In the genomic region with DNA sequence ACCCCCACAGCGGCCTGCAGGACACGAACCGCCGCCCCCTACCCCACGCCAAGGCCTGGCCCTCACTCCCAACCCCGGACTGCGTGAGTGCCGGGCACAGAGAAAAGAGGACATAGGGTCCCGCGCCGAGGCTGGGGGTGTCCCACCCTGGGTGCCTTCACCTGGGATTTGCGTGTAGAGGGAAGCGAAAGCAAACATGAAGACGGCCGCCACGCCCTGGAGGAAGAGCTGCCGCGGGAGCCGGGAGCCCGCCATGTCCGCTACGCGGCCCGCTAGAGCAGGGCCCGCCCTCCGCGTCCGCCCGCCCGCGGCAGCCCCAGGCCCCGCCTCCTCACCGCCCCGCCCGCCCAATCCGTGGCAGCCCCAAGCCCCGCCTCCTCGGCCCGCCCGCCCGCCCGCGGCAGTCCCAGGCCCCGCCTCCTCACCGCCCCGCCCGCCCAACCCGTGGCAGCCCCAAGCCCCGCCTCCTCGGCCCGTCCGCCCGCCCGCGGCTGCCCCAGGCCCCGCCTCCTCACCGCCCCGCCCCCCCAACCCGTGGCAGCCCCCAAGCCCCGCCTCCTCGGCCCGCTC, we compare ENCODE assay signal across 8 cellular contexts. TPM values are rescaled to one million over a fixed set of nuclear protein-coding genes. Genes with fewer than 3 reads are reported as not detected.
DNase-seq lines count a peak whose midpoint lies in the region; TF ChIP-seq lines count a peak whose summit lies in the region.

A gene with protein sequence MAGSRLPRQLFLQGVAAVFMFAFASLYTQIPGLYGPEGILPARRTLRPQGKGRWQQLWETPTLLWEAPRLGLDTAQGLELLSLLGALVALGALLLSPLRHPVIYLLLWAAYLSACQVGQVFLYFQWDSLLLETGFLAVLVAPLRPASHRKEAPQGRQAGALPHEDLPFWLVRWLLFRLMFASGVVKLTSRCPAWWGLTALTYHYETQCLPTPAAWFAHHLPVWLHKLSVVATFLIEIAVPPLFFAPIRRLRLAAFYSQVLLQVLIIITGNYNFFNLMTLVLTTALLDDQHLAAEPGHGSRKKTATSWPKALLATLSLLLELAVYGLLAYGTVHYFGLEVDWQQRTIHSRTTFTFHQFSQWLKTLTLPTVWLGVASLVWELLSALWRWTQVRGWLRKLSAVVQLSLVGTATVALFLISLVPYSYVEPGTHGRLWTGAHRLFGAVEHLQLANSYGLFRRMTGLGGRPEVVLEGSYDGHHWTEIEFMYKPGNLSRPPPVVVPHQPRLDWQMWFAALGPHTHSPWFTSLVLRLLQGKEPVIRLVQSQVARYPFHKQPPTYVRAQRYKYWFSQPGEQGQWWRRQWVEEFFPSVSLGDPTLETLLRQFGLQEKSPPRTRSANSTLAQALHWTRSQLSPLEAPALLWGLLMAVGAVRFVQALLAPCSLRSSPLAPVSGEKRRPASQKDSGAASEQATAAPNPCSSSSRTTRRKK (minus strand): TSS at position 282 of the 570 bp plus-strand sequence. CDS start 27 bp downstream, at position 255.

- TF ChIP-seq POLR2A in GM10847 (IDR thresholded peaks at IDR 0.05; ENCODE audit: extremely low read depth, insufficient read length): peak; percentile 64

- H3K4me3 ChIP-seq in ectodermal cell (ENCODE audit: insufficient read depth, low read depth, low read length) (peak within 1 kb of the TSS; percentile 95), mesodermal cell (ENCODE audit: extremely low read depth, insufficient read depth, low read length, poor library complexity, severe bottlenecking) (peak within 1 kb of the TSS; percentile 82)

- 0% methylated on average over 46 to 62 of the region's 62 CpGs for WGBS in ectodermal cell, 2 experiments
- 0 to 1% methylated on average over 19 to 24 of the region's 62 CpGs for WGBS in mesodermal cell (ENCODE audit: insufficient coverage in 2 of 2), 2 experiments

- no peak for TF ChIP-seq CTCF in HFFc6 (IDR thresholded peaks at IDR 0.05)

- H3K36me3 Mint-ChIP-seq in HFFc6 (ENCODE audit: low read depth): no peaks in the 10 kb centered on the region
- H3K36me3 Mint-ChIP-seq in activated CD4-positive, alpha-beta memory T cell treated with anti-CD3 and anti-CD28 coated beads, Interleukin-2, amount 10 ng/mL, durations not matched to agents 7 days and 5 days (ENCODE audit: low read depth): peaks cover 26% of the 10 kb centered on the region

- H3K9me3 Mint-ChIP-seq in HFFc6: no peaks in the 10 kb centered on the region
- no peaks in the 10 kb centered on the region for H3K9me3 Mint-ChIP-seq in activated CD4-positive, alpha-beta memory T cell treated with anti-CD3 and anti-CD28 coated beads, Interleukin-2, amount 10 ng/mL, durations not matched to agents 7 days and 5 days

- POLR2A ChIA-PET in activated CD4-positive, alpha-beta memory T cell treated with anti-CD3 and anti-CD28 coated beads, Interleukin-2, amount 10 ng/mL, durations not matched to agents 7 days and 5 days (lab: Charles Lee): interaction anchor here (0.6 to 7.7 kb wide), 24 partner anchors 9 to 263 kb away, joined by 3 to 321 read pairs (median 4); partner anchors contain the start of genes CHKB, HDAC10, KLHDC7B and SCO2

- H3K4me1 ChIP-seq in ectodermal cell (ENCODE audit: control insufficient read depth, insufficient read depth, low read length) (peaks cover 9% of the 10 kb centered on the region), mesodermal cell (ENCODE audit: control insufficient read depth, insufficient read depth, low read length, poor library complexity, severe bottlenecking) (peaks cover 13% of the 10 kb centered on the region)

- H3K4me1 Mint-ChIP-seq in HFFc6 (ENCODE audit: low read depth): peaks cover 12% of the 10 kb centered on the region
- peaks cover 32% of the 10 kb centered on the region for H3K4me1 Mint-ChIP-seq in activated CD4-positive, alpha-beta memory T cell treated with anti-CD3 and anti-CD28 coated beads, Interleukin-2, amount 10 ng/mL, durations not matched to agents 7 days and 5 days

- H3K4me3 Mint-ChIP-seq in HFFc6: peak within 1 kb of the TSS; percentile 95
- peak within 1 kb of the TSS; percentile 96 for H3K4me3 Mint-ChIP-seq in activated CD4-positive, alpha-beta memory T cell treated with anti-CD3 and anti-CD28 coated beads, Interleukin-2, amount 10 ng/mL, durations not matched to agents 7 days and 5 days

- CTCF ChIA-PET in activated CD4-positive, alpha-beta memory T cell treated with anti-CD3 and anti-CD28 coated beads, Interleukin-2, amount 10 ng/mL, durations not matched to agents 7 days and 5 days (lab: Charles Lee): interaction anchor here (0.6 to 4.3 kb wide), 12 partner anchors 9 to 231 kb away, joined by 3 to 102 read pairs (median 5); partner anchors contain the start of genes KLHDC7B, SCO2 and TYMP

- H3K27ac Mint-ChIP-seq in HFFc6: peak within 1 kb of the TSS; percentile 83
- H3K27ac Mint-ChIP-seq in activated CD4-positive, alpha-beta memory T cell treated with anti-CD3 and anti-CD28 coated beads, Interleukin-2, amount 10 ng/mL, durations not matched to agents 7 days and 5 days: peak within 1 kb of the TSS; percentile 95

- peak within 1 kb of the TSS; percentile 93 for H3K27ac ChIP-seq in ectodermal cell (ENCODE audit: insufficient read depth, low read depth, low read length, poor library complexity, severe bottlenecking)
- H3K27ac ChIP-seq in mesodermal cell (ENCODE audit: low read depth, low read length, severe bottlenecking): peak within 1 kb of the TSS; percentile 94

- H3K36me3 ChIP-seq in ectodermal cell (ENCODE audit: control insufficient read depth, insufficient read depth, low read length) (peaks cover 4% of the 10 kb centered on the region), mesodermal cell (ENCODE audit: control insufficient read depth, insufficient read depth, low read length) (peaks cover 32% of the 10 kb centered on the region)

- peak; percentile 72 for DNase-seq in HFFc6
- peak; percentile 59 for DNase-seq in NCI-H1694 treated with DMSO at 0.1 percent for 48 hours (lab: John Stamatoyannopoulos, UW)
- peak; percentile 95 for DNase-seq in activated CD4-positive, alpha-beta memory T cell treated with anti-CD3 and anti-CD28 coated beads, Interleukin-2, amount 10 ng/mL, durations not matched to agents 7 days and 5 days
- DNase-seq in stimulated activated CD8-positive, alpha-beta memory T cell treated with anti-CD3 and anti-CD28 coated beads, Interleukin-15, amount 100 ng/mL, for 1 hour (ENCODE audit: low read depth): peak; percentile 83
- no peak for DNase-seq in putamen (ENCODE audit: low spot score)

- H3K9me3 ChIP-seq in ectodermal cell (ENCODE audit: control insufficient read depth, low read length) (no peaks in the 10 kb centered on the region), mesodermal cell (ENCODE audit: control insufficient read depth, low read length) (no peaks in the 10 kb centered on the region)

- no peaks in the 10 kb centered on the region for H3K27me3 ChIP-seq in ectodermal cell (ENCODE audit: control insufficient read depth, insufficient read depth, low read length, poor library complexity, severe bottlenecking)

- H3K27me3 Mint-ChIP-seq in HFFc6 (ENCODE audit: insufficient read depth): no peaks in the 10 kb centered on the region
- no peaks in the 10 kb centered on the region for H3K27me3 Mint-ChIP-seq in activated CD4-positive, alpha-beta memory T cell treated with anti-CD3 and anti-CD28 coated beads, Interleukin-2, amount 10 ng/mL, durations not matched to agents 7 days and 5 days

RNA-seq across cellular contexts. Expression of the gene that starts here (rescaled TPM):
- total RNA-seq in HFFc6 (2021; fragmentation: NEBNext Ultra II Directional; extraction: Animal tissue kit (Norgen Biotek cat#: 25700)): 100 to 1,000 TPM; 110 to 133 (median 118) TPM
- 100 to 1,000 TPM; 111 to 114 TPM for total RNA-seq in activated CD4-positive, alpha-beta memory T cell treated with anti-CD3 and anti-CD28 coated beads, Interleukin-2, amount 10 ng/mL, durations not matched to agents 7 days and 5 days
- 48.2 TPM for polyA plus RNA-seq in ectodermal cell (2013, experiment 1 of 4)
- 45.3 TPM for polyA plus RNA-seq in ectodermal cell (2013, experiment 2 of 4)
- 39.0 TPM for polyA plus RNA-seq in ectodermal cell (2013, experiment 3 of 4)
- polyA plus RNA-seq in ectodermal cell (2013, experiment 4 of 4): 40.1 TPM
- polyA plus RNA-seq in mesodermal cell (2013, experiment 1 of 2): 59.7 TPM
- polyA plus RNA-seq in mesodermal cell (2013, experiment 2 of 2): 48.3 TPM
